16 cellular contexts compared by ENCODE assay signal in genomic region chrX:115564243-115564642, GRCh38. TPM values are rescaled to one million over a fixed set of nuclear protein-coding genes. Genes with fewer than 3 reads are reported as not detected.
DNase-seq lines count a peak whose midpoint lies in the region; ATAC-seq and TF ChIP-seq lines count a peak whose summit lies in the region.
"Had no signal": no experiment of that assay in that cellular context is flagged by ENCODE, and none has a peak within 500 bp of the region (broad histone marks: within the 10 kb centered on the region; RNA-seq: fewer than 3 reads in every experiment).

No MANE protein-coding gene starts in this region.

- H3K9me3 ChIP-seq in heart left ventricle (no peaks in the 10 kb centered on the region), right lobe of liver (no peaks in the 10 kb centered on the region), upper lobe of left lung (no peaks in the 10 kb centered on the region)
- H3K9me3 ChIP-seq: ovary had no signal

- TF ChIP-seq EP300 in upper lobe of left lung (IDR thresholded peaks at IDR 0.05): no peak

- H3K36me3 ChIP-seq in heart left ventricle (peaks cover 0 to 3% (median 0%) of the 10 kb centered on the region in 9 donors), right lobe of liver (no peaks in the 10 kb centered on the region), upper lobe of left lung (no peaks in the 10 kb centered on the region)
- H3K36me3 ChIP-seq: cardiac muscle cell, ovary had no signal

- TF ChIP-seq POLR2A in heart left ventricle (IDR thresholded peaks at IDR 0.05): no peak
- TF ChIP-seq POLR2A in right lobe of liver (IDR thresholded peaks at IDR 0.05): no peak
- TF ChIP-seq POLR2A in upper lobe of left lung (IDR thresholded peaks at IDR 0.05): no peak

- H3K4me3 ChIP-seq in heart left ventricle (peak overlapping the region in 6 of 12 donors; percentile 71 to 86 (median 80)), cardiac fibroblast (replicated peaks in 1 of 2; ENCODE audit: low read depth in 2 of 2, low read length in 2 of 2) (no peak overlapping the region), right lobe of liver (peak overlapping the region in 1 of 3 donors; percentile 17), upper lobe of left lung (peak overlapping the region in 1 of 4 donors; percentile 64)

- no peak for DNase-seq in heart left ventricle
- DNase-seq in Right ventricle myocardium superior: no peak
- peak; percentile 16 to 22 for DNase-seq in cardiac fibroblast (ENCODE audit: low read depth in 2 of 2)
- DNase-seq in right lobe of liver: no peak
- no peak for DNase-seq in upper lobe of left lung
- no peak for DNase-seq in OCI-M2 (lab: John Stamatoyannopoulos, UW; ENCODE audit: unreplicated experiment)
- no peak for DNase-seq in HCEC 1CT
- DNase-seq: activated CD4-positive, alpha-beta T cell treated with anti-CD3 and anti-CD28 coated beads, Interleukin-2, amount 50 U/mL, for 1 hour; COR-L47; NCI-H1092; ovary; T-helper 17 cell had no signal

- peaks cover 0 to 43% (median 0%) of the 10 kb centered on the region in 9 donors for H3K27me3 ChIP-seq in heart left ventricle
- H3K27me3 ChIP-seq in right lobe of liver: no peaks in the 10 kb centered on the region
- peaks cover 0 to 20% (median 0%) of the 10 kb centered on the region in 4 donors for H3K27me3 ChIP-seq in upper lobe of left lung
- H3K27me3 ChIP-seq: cardiac muscle cell, ovary had no signal

- intact Hi-C loops in heart left ventricle (cut with DNase I): loop anchor here in 9 of 10 donors (5.0 to 10.0 kb wide), 10 partner anchors 51 to 232 kb away; no protein-coding TSS in a partner anchor
- intact Hi-C loops in Right ventricle myocardium superior (cut with DNase I): loop anchor here (10.0 kb wide), 1 partner anchor 61 kb away; no protein-coding TSS in a partner anchor
- intact Hi-C loops in right lobe of liver (cut with DNase I): no loop called here

- H3K27ac ChIP-seq in heart left ventricle: peak overlapping the region in 9 of 12 donors; percentile 28 to 95 (median 91)
- peak overlapping the region; percentile 47 to 89 (median 85) for H3K27ac ChIP-seq in right lobe of liver
- H3K27ac ChIP-seq in upper lobe of left lung: peak overlapping the region in 3 of 4 donors; percentile 90 to 91 (median 90)
- H3K27ac ChIP-seq: ovary had no signal

- TF ChIP-seq CTCF in heart left ventricle (IDR thresholded peaks at IDR 0.05) (no peak), cardiac fibroblast (IDR thresholded peaks at IDR 0.05; ENCODE audit: low read depth, low read length) (no peak), right lobe of liver (IDR thresholded peaks at IDR 0.05) (no peak), upper lobe of left lung (IDR thresholded peaks at IDR 0.05) (no peak)

- WGBS in heart left ventricle, 4 donors: 14 to 36% (median 23%) methylated on average over 2 of the region's 2 CpGs
- 9% methylated on average over 2 of the region's 2 CpGs for WGBS in right lobe of liver (ENCODE audit: insufficient coverage, low coverage, low lambda C conversion rate, missing lambda C conversion rate)
- WGBS in upper lobe of left lung, 2 donors: 14 to 46% methylated on average over 2 of the region's 2 CpGs

- ATAC-seq in heart left ventricle (no peak), Right ventricle myocardium superior (ENCODE audit: poor library complexity) (no peak), right lobe of liver (peak; percentile 33 to 59 (median 44)), upper lobe of left lung (ENCODE audit: low FRiP score in 2 of 2) (no peak), HG03521 (IDR thresholded peaks at IDR 0.05; ENCODE audit: unreplicated experiment) (no peak)
- ATAC-seq: esophagus mucosa, HCT116, T-helper 17 cell had no signal

- H3K4me1 ChIP-seq in heart left ventricle (peaks cover 0 to 41% (median 8%) of the 10 kb centered on the region in 12 donors), right lobe of liver (peaks cover 0 to 6% (median 0%) of the 10 kb centered on the region in 4 donors), upper lobe of left lung (no peaks in the 10 kb centered on the region)

RNA-seq across cellular contexts. Expression of gene PLS3, which starts 3.3 kb away (rescaled TPM):
- 10 to 100 TPM; 33.6 to 61.8 (median 36.6) TPM for total RNA-seq in heart left ventricle
- 10 to 100 TPM; 17.5 to 42.7 TPM for polyA plus RNA-seq in heart left ventricle
- total RNA-seq in Right ventricle myocardium superior: 35.0 TPM
- 100 to 1,000 TPM in 4 of 6 experiments, 10 to 100 TPM in 2; 85.3 to 239 (median 114) TPM for total RNA-seq in right lobe of liver
- total RNA-seq in upper lobe of left lung: 100 to 1,000 TPM in 5 of 6 donors, 10 to 100 TPM in 1; 56.6 to 199 (median 157) TPM

Comparison
In these comparisons a context has a peak if more than half of its experiments do, and no peak if none do; other contexts are left out.
1. ATAC-seq: peak in right lobe of liver (4 of 4); none in heart left ventricle (0 of 4), Right ventricle myocardium superior (single experiment), upper lobe of left lung (0 of 2) and HG03521 (single experiment).
2. DNase-seq: peak in cardiac fibroblast (2 of 2); none in heart left ventricle (0 of 5), Right ventricle myocardium superior (single experiment), right lobe of liver (0 of 3), upper lobe of left lung (0 of 2), OCI-M2 (single experiment) and HCEC 1CT (single experiment).
3. intact Hi-C loops: an anchor here in heart left ventricle (5.0 to 10.0 kb wide) and Right ventricle myocardium superior (10.0 kb wide); none called in right lobe of liver.
4. Peak in every context shown above with its lines, with median percentiles within 50 percentile points of each other: H3K27ac ChIP-seq.